In genomic region chr9:5536684-5537083, GRCh38 we compare ENCODE assay signal across 16 cellular contexts. TPM values are rescaled to one million over a fixed set of nuclear protein-coding genes. Genes with fewer than 3 reads are reported as not detected.
A peak's percentile ranks its signal among the peaks of the same experiment; 100 is the strongest.
DNase-seq lines count a peak whose midpoint lies in the region; ATAC-seq, FAIRE-seq and TF ChIP-seq lines count a peak whose summit lies in the region.
"Had no signal": no experiment of that assay in that cellular context is flagged by ENCODE, and none has a peak within 500 bp of the region (broad histone marks: within the 10 kb centered on the region; RNA-seq: fewer than 3 reads in every experiment).

No MANE protein-coding gene starts in this region.

- intact Hi-C loops in spleen (cut with DNase I; ENCODE audit: low total_unique reads), result no loop called here

- peaks cover 0 to 20% (median 0%) of the 10 kb centered on the region in 6 donors for H3K36me3 ChIP-seq in spleen
- H3K36me3 ChIP-seq: prostate gland had no signal

- no peak for FAIRE-seq in GM12891 (lab: Jason Lieb, UNC)
- FAIRE-seq: H1 had no signal

- H3K4me3 Mint-ChIP-seq in natural killer cell treated with Interleukin-12 subunit alpha and Interleukin-12 subunit beta and Interleukin-15 and Interleukin-18, amount 100 ng/mL, for 72 hours, result no peak overlapping the region
- H3K4me3 Mint-ChIP-seq: central memory CD8-positive, alpha-beta T cell had no signal

- peak; percentile 60 for ATAC-seq in GM19351 (IDR thresholded peaks at IDR 0.05; ENCODE audit: unreplicated experiment)
- ATAC-seq in HG03378 (IDR thresholded peaks at IDR 0.05; ENCODE audit: unreplicated experiment), result peak; percentile 59
- ATAC-seq in natural killer cell treated with Interleukin-12 subunit alpha and Interleukin-12 subunit beta and Interleukin-15 and Interleukin-18, amount 100 ng/mL, for 72 hours, result no peak
- ATAC-seq: left lobe of liver had no signal

- H3K36me3 Mint-ChIP-seq in natural killer cell treated with Interleukin-12 subunit alpha and Interleukin-12 subunit beta and Interleukin-15 and Interleukin-18, amount 100 ng/mL, for 72 hours, result no peaks in the 10 kb centered on the region

- H3K4me1 Mint-ChIP-seq in natural killer cell treated with Interleukin-12 subunit alpha and Interleukin-12 subunit beta and Interleukin-15 and Interleukin-18, amount 100 ng/mL, for 72 hours (ENCODE audit: low read depth in 2 of 2), result peaks cover 10 to 13% of the 10 kb centered on the region in 2 donors

- TF ChIP-seq CTCF in spleen (IDR thresholded peaks at IDR 0.05 in 8 of 11, conservative IDR thresholded peaks at IDR 0.05 in 3 of 11) (no peak), coronary artery (IDR thresholded peaks at IDR 0.05) (no peak)

- peaks cover 0 to 15% of the 10 kb centered on the region in 2 donors for H3K27me3 Mint-ChIP-seq in natural killer cell treated with Interleukin-12 subunit alpha and Interleukin-12 subunit beta and Interleukin-15 and Interleukin-18, amount 100 ng/mL, for 72 hours
- H3K27me3 Mint-ChIP-seq: central memory CD8-positive, alpha-beta T cell had no signal

- H3K27ac ChIP-seq in spleen, result no peak overlapping the region
- H3K27ac ChIP-seq in coronary artery, result no peak overlapping the region
- H3K27ac ChIP-seq: prostate gland had no signal

- 32 to 38% (median 36%) methylated on average over 2 of the region's 2 CpGs for WGBS in spleen, 5 donors

- no peaks in the 10 kb centered on the region for H3K27me3 ChIP-seq in spleen (replicated peaks in 1 of 7)

- H3K4me3 ChIP-seq in spleen, result no peak overlapping the region
- H3K4me3 ChIP-seq in coronary artery, result no peak overlapping the region
- H3K4me3 ChIP-seq: prostate gland had no signal

- no peaks in the 10 kb centered on the region for H3K9me3 Mint-ChIP-seq in natural killer cell treated with Interleukin-12 subunit alpha and Interleukin-12 subunit beta and Interleukin-15 and Interleukin-18, amount 100 ng/mL, for 72 hours
- H3K9me3 Mint-ChIP-seq: central memory CD8-positive, alpha-beta T cell had no signal

- TF ChIP-seq POLR2A in GM12891 (IDR thresholded peaks at IDR 0.05; ENCODE audit: low read depth, low read length) (no peak), spleen (IDR thresholded peaks at IDR 0.05) (no peak)

- H3K9me3 ChIP-seq in spleen, result peaks cover 0 to 2% (median under 1%) of the 10 kb centered on the region in 8 donors
- H3K9me3 ChIP-seq: prostate gland had no signal

- peaks cover 8 to 42% (median 28%) of the 10 kb centered on the region in 6 donors for H3K4me1 ChIP-seq in spleen
- H3K4me1 ChIP-seq: prostate gland had no signal

- no peak overlapping the region for H3K27ac Mint-ChIP-seq in natural killer cell treated with Interleukin-12 subunit alpha and Interleukin-12 subunit beta and Interleukin-15 and Interleukin-18, amount 100 ng/mL, for 72 hours

- DNase-seq in GM12891 (ENCODE audit: insufficient read length, low spot score) (no peak), germinal center (ENCODE audit: low spot score) (peak; percentile 27), spleen (no peak), coronary artery (ENCODE audit: low spot score) (no peak)
- DNase-seq in natural killer cell treated with Interleukin-12 subunit alpha and Interleukin-12 subunit beta and Interleukin-15 and Interleukin-18, amount 100 ng/mL, for 72 hours (ENCODE audit: low spot score), result no peak
- no peak for DNase-seq in activated CD4-positive, alpha-beta T cell treated with anti-CD3 and anti-CD28 coated beads, Interleukin-2, amount 50 U/mL, for 48 hours
- DNase-seq: Kasumi-1, NCI-H187 treated with DMSO at 0.1 percent for 48 hours, NCI-H510A treated with DMSO at 0.1 percent for 48 hours, OCI-M1 had no signal

TF ChIP-seq in GM12891, 5 proteins besides CTCF, POLR2A, EP300 and RAD21:
- peak; percentile 97 for TF ChIP-seq SPI1 (IDR thresholded peaks at IDR 0.05; ENCODE audit: low read depth, low read length)
- no peak for TF ChIP-seq TAF1 (IDR thresholded peaks at IDR 0.05; ENCODE audit: low read depth, low read length)

RNA-seq across cellular contexts. Expression of gene PDCD1LG2, which starts 26.4 kb away (rescaled TPM):
- polyA plus RNA-seq in GM12891 (2012; ENCODE audit: low read depth, missing spikeins), result 1.2 TPM
- 1 to 10 TPM in 1 of 2 donors, under 1 TPM in 1; 0.55 to 1.7 TPM for total RNA-seq in natural killer cell treated with Interleukin-12 subunit alpha and Interleukin-12 subunit beta and Interleukin-15 and Interleukin-18, amount 100 ng/mL, for 72 hours
- 10 to 100 TPM; 12.0 to 29.3 (median 21.4) TPM for total RNA-seq in spleen
- 1 to 10 TPM; 2.0 to 3.0 (median 2.6) TPM for polyA plus RNA-seq in spleen
- total RNA-seq: H1 had no signal
- polyA plus RNA-seq: H1 had no signal

Comparison
In these comparisons a context has a peak if more than half of its experiments do, and no peak if none do; other contexts are left out.
1. ATAC-seq: peak in GM19351 (single experiment) and HG03378 (single experiment); none in natural killer cell treated with Interleukin-12 subunit alpha and Interleukin-12 subunit beta and Interleukin-15 and Interleukin-18, amount 100 ng/mL, for 72 hours (0 of 2).
2. RNA of gene PDCD1LG2, which starts 26.4 kb away (total RNA-seq): 12.0 to 29.3 TPM in spleen; 0.55 to 1.7 TPM in natural killer cell treated with Interleukin-12 subunit alpha and Interleukin-12 subunit beta and Interleukin-15 and Interleukin-18, amount 100 ng/mL, for 72 hours; every median in the first group is over 4 times any median in the second.